In genomic region chr22:17727244-17727892, GRCh38 we compare ENCODE assay signal across 19 cellular contexts. TPM values are rescaled to one million over a fixed set of nuclear protein-coding genes. Genes with fewer than 3 reads are reported as not detected.
DNase-seq lines count a peak whose midpoint lies in the region; ATAC-seq, FAIRE-seq and TF ChIP-seq lines count a peak whose summit lies in the region.
"Had no signal": no experiment of that assay in that cellular context is flagged by ENCODE, and none has a peak within 500 bp of the region (broad histone marks: within the 10 kb centered on the region; RNA-seq: fewer than 3 reads in every experiment).

No MANE protein-coding gene starts in this region.

- peak overlapping the region; percentile 91 for H4K91ac ChIP-seq in mesenchymal stem cell (ENCODE audit: low read length)

- H3K18ac ChIP-seq in mesenchymal stem cell (ENCODE audit: low read depth in 1 of 2, low read length in 2 of 2): peak overlapping the region in 1 of 2 experiments; percentile 81

- H3K14ac ChIP-seq in mesenchymal stem cell (ENCODE audit: low read length in 2 of 2): no peak overlapping the region

- peak overlapping the region in 1 of 2 experiments; percentile 15 for H3K4ac ChIP-seq in mesenchymal stem cell (ENCODE audit: low read depth in 1 of 2, low read length in 2 of 2)

- intact Hi-C loops in heart left ventricle (cut with DNase I) (loop anchor here in 2 of 10 donors (10.0 kb wide), 1 partner anchor 173 kb away; no protein-coding TSS in a partner anchor), transverse colon (cut with DNase I; ENCODE audit: low total_unique reads) (no loop called here)
- intact Hi-C loops in activated T-helper 1 cell treated with anti-CD3 and anti-CD28 coated beads, Interleukin-12 subunit alpha, Interleukin-12 subunit beta, Interleukin-2, Interleukin-4 antibody, amounts not matched to agents 30 ng/mL and 10 ng/mL and 1 ng/mL, durations not matched to agents 14 hours and 24 hours and 36 hours (cut with micrococcal nuclease): no loop called here

- no peak overlapping the region for H3K23ac ChIP-seq in mesenchymal stem cell (ENCODE audit: low read length in 2 of 2)

- H3K36me3 Mint-ChIP-seq in activated CD8-positive, alpha-beta T cell treated with anti-CD3 and anti-CD28 coated beads, Interleukin-2, amount 10 ng/mL, durations not matched to agents 7 days and 5 days (ENCODE audit: low read depth): peaks cover 15% of the 10 kb centered on the region
- H3K36me3 Mint-ChIP-seq in activated T-helper 1 cell treated with anti-CD3 and anti-CD28 coated beads, Interleukin-12 subunit alpha, Interleukin-12 subunit beta, Interleukin-2, Interleukin-4 antibody, amounts not matched to agents 30 ng/mL and 10 ng/mL and 1 ng/mL, durations not matched to agents 14 hours and 24 hours and 36 hours (ENCODE audit: low read depth): peaks cover 16% of the 10 kb centered on the region

- H3K4me2 ChIP-seq in mesenchymal stem cell (ENCODE audit: low read length, poor library complexity, severe bottlenecking): no peak overlapping the region
- H3K4me2 ChIP-seq: neural progenitor cell had no signal

- H2AFZ ChIP-seq in mesenchymal stem cell (ENCODE audit: low read depth, low read length): no peak overlapping the region
- H2AFZ ChIP-seq: neural progenitor cell had no signal

- ATAC-seq in heart left ventricle (peak in 2 of 4 donors; percentile 1 to 2), GM21367 (IDR thresholded peaks at IDR 0.05; ENCODE audit: unreplicated experiment) (no peak)
- peak; percentile 15 for ATAC-seq in activated CD8-positive, alpha-beta T cell treated with anti-CD3 and anti-CD28 coated beads, Interleukin-2, amount 10 ng/mL, durations not matched to agents 7 days and 5 days

- no peaks in the 10 kb centered on the region for H3K27me3 Mint-ChIP-seq in activated CD8-positive, alpha-beta T cell treated with anti-CD3 and anti-CD28 coated beads, Interleukin-2, amount 10 ng/mL, durations not matched to agents 7 days and 5 days (ENCODE audit: low read depth)
- no peaks in the 10 kb centered on the region for H3K27me3 Mint-ChIP-seq in activated T-helper 1 cell treated with anti-CD3 and anti-CD28 coated beads, Interleukin-12 subunit alpha, Interleukin-12 subunit beta, Interleukin-2, Interleukin-4 antibody, amounts not matched to agents 30 ng/mL and 10 ng/mL and 1 ng/mL, durations not matched to agents 14 hours and 24 hours and 36 hours (ENCODE audit: insufficient read depth)

- H3K9me3 ChIP-seq in heart left ventricle: no peaks in the 10 kb centered on the region
- H3K9me3 ChIP-seq in right atrium auricular region: no peaks in the 10 kb centered on the region
- no peaks in the 10 kb centered on the region for H3K9me3 ChIP-seq in mesenchymal stem cell (ENCODE audit: control insufficient read depth, low read length)
- no peaks in the 10 kb centered on the region for H3K9me3 ChIP-seq in transverse colon

- H2BK120ac ChIP-seq in mesenchymal stem cell (ENCODE audit: low read depth, low read length): peak overlapping the region; percentile 6

- peak overlapping the region in 1 of 2 experiments; percentile 18 for H2BK12ac ChIP-seq in mesenchymal stem cell (ENCODE audit: low read length in 2 of 2)

- in situ Hi-C loops in transverse colon (cut with MboI; ENCODE audit: low pct_ligation_motif_present in 1 of 4, low pct_unique_long_range_greater_than_20kb in 1 of 4, low sequenced_read_pairs in 3 of 4): no loop called here

- peak overlapping the region; percentile 81 for H4K8ac ChIP-seq in mesenchymal stem cell (ENCODE audit: low read length)

- no peak overlapping the region for H3K9ac ChIP-seq in mesenchymal stem cell (ENCODE audit: low read length)
- H3K9ac ChIP-seq: neural progenitor cell had no signal

- H3K27ac Mint-ChIP-seq in activated CD8-positive, alpha-beta T cell treated with anti-CD3 and anti-CD28 coated beads, Interleukin-2, amount 10 ng/mL, durations not matched to agents 7 days and 5 days: peak overlapping the region; percentile 65
- H3K27ac Mint-ChIP-seq in activated T-helper 1 cell treated with anti-CD3 and anti-CD28 coated beads, Interleukin-12 subunit alpha, Interleukin-12 subunit beta, Interleukin-2, Interleukin-4 antibody, amounts not matched to agents 30 ng/mL and 10 ng/mL and 1 ng/mL, durations not matched to agents 14 hours and 24 hours and 36 hours: no peak overlapping the region

- H3K4me3 ChIP-seq in heart left ventricle (no peak overlapping the region), right atrium auricular region (no peak overlapping the region), mesenchymal stem cell (ENCODE audit: insufficient read depth in 1 of 2, low read depth in 1 of 2, low read length in 2 of 2) (no peak overlapping the region), transverse colon (no peak overlapping the region)
- H3K4me3 ChIP-seq: neural progenitor cell, skin epidermis had no signal

- H3K79me1 ChIP-seq in mesenchymal stem cell (replicated peaks; ENCODE audit: low read length, poor library complexity, severe bottlenecking): peaks cover 29% of the 10 kb centered on the region

- TF ChIP-seq CTCF in heart left ventricle (IDR thresholded peaks at IDR 0.05) (no peak), right atrium auricular region (IDR thresholded peaks at IDR 0.05) (no peak), transverse colon (IDR thresholded peaks at IDR 0.05) (no peak)

- H2BK5ac ChIP-seq in mesenchymal stem cell (ENCODE audit: low read depth, low read length, poor library complexity, severe bottlenecking): peak overlapping the region; percentile 80

- no peak for TF ChIP-seq EP300 in transverse colon (IDR thresholded peaks at IDR 0.05; ENCODE audit: low read depth)

- TF ChIP-seq POLR2A in heart left ventricle (IDR thresholded peaks at IDR 0.05) (no peak), transverse colon (IDR thresholded peaks at IDR 0.05) (no peak)

- no peaks in the 10 kb centered on the region for H3K9me3 Mint-ChIP-seq in activated CD8-positive, alpha-beta T cell treated with anti-CD3 and anti-CD28 coated beads, Interleukin-2, amount 10 ng/mL, durations not matched to agents 7 days and 5 days (ENCODE audit: insufficient read depth)
- no peaks in the 10 kb centered on the region for H3K9me3 Mint-ChIP-seq in activated T-helper 1 cell treated with anti-CD3 and anti-CD28 coated beads, Interleukin-12 subunit alpha, Interleukin-12 subunit beta, Interleukin-2, Interleukin-4 antibody, amounts not matched to agents 30 ng/mL and 10 ng/mL and 1 ng/mL, durations not matched to agents 14 hours and 24 hours and 36 hours
- H3K9me3 Mint-ChIP-seq: neural progenitor cell had no signal

- no peak for FAIRE-seq in GM19239 (lab: Jason Lieb, UNC)
- FAIRE-seq: bronchial epithelial cell, keratinocyte had no signal

- H3K27ac ChIP-seq in heart left ventricle: peak overlapping the region in 10 of 12 donors; percentile 69 to 93 (median 83)
- peak overlapping the region in 1 of 2 donors; percentile 80 for H3K27ac ChIP-seq in right atrium auricular region
- H3K27ac ChIP-seq in mesenchymal stem cell (ENCODE audit: low read length, poor library complexity, severe bottlenecking): peak overlapping the region; percentile 75
- H3K27ac ChIP-seq in transverse colon: peak overlapping the region; percentile 25 to 75 (median 64)
- H3K27ac ChIP-seq: neural progenitor cell, skin epidermis had no signal

- H2AK5ac ChIP-seq in mesenchymal stem cell (ENCODE audit: low read length, severe bottlenecking): peak overlapping the region; percentile 77

- WGBS in heart left ventricle, 4 donors: 85 to 93% (median 87%) methylated on average over 13 of the region's 13 CpGs
- WGBS in mesenchymal stem cell: 98% methylated on average over 13 of the region's 13 CpGs
- WGBS in transverse colon (ENCODE audit: low coverage in 1 of 2), 2 donors: 93% methylated on average over 13 of the region's 13 CpGs; no CpG with 5 or more reads in 1 of the 2 donors

- H3K4me3 Mint-ChIP-seq in activated CD8-positive, alpha-beta T cell treated with anti-CD3 and anti-CD28 coated beads, Interleukin-2, amount 10 ng/mL, durations not matched to agents 7 days and 5 days: no peak overlapping the region
- H3K4me3 Mint-ChIP-seq in activated T-helper 1 cell treated with anti-CD3 and anti-CD28 coated beads, Interleukin-12 subunit alpha, Interleukin-12 subunit beta, Interleukin-2, Interleukin-4 antibody, amounts not matched to agents 30 ng/mL and 10 ng/mL and 1 ng/mL, durations not matched to agents 14 hours and 24 hours and 36 hours: no peak overlapping the region
- H3K4me3 Mint-ChIP-seq: neural progenitor cell had no signal

- H3K27me3 ChIP-seq in heart left ventricle (no peaks in the 10 kb centered on the region), right atrium auricular region (no peaks in the 10 kb centered on the region), mesenchymal stem cell (ENCODE audit: control insufficient read depth in 1 of 2, insufficient read depth in 1 of 2, low read length in 2 of 2) (no peaks in the 10 kb centered on the region), transverse colon (no peaks in the 10 kb centered on the region)
- H3K27me3 ChIP-seq: neural progenitor cell had no signal

- no peak overlapping the region for H2BK15ac ChIP-seq in mesenchymal stem cell (ENCODE audit: low read depth, poor library complexity, severe bottlenecking)

- no peak for DNase-seq in heart left ventricle
- DNase-seq in right atrium auricular region (ENCODE audit: low spot score): no peak
- DNase-seq in activated CD8-positive, alpha-beta T cell treated with anti-CD3 and anti-CD28 coated beads, Interleukin-2, amount 10 ng/mL, durations not matched to agents 7 days and 5 days: no peak
- no peak for DNase-seq in mesenchymal stem cell
- no peak for DNase-seq in transverse colon
- DNase-seq in GM19239 (ENCODE audit: insufficient read length, low spot score): no peak
- no peak for DNase-seq in activated T-helper 1 cell treated with anti-CD3 and anti-CD28 coated beads, Interleukin-12 subunit alpha, Interleukin-12 subunit beta, Interleukin-2, Interleukin-4 antibody, amounts not matched to agents 30 ng/mL and 10 ng/mL and 1 ng/mL, durations not matched to agents 14 hours and 24 hours and 36 hours (ENCODE audit: low spot score)
- DNase-seq: activated CD4-positive, alpha-beta T cell treated with anti-CD3 and anti-CD28 coated beads, Interleukin-2, amount 50 U/mL, for 4 hours; activated gamma-delta T cell treated with Interleukin-2 at 50 U/mL for 16 hours; DMS153; glutamatergic neuron; NCI-H1930; NCI-H748 treated with DMSO at 0.1 percent for 48 hours; T-helper 9 cell had no signal

- H3K36me3 ChIP-seq in heart left ventricle: peaks cover 0 to 62% (median 54%) of the 10 kb centered on the region in 9 donors
- H3K36me3 ChIP-seq in right atrium auricular region: peaks cover 50% of the 10 kb centered on the region
- H3K36me3 ChIP-seq in mesenchymal stem cell (ENCODE audit: control insufficient read depth in 1 of 2, insufficient read depth in 2 of 2, low read depth in 1 of 2, low read length in 2 of 2): peaks cover 33 to 66% of the 10 kb centered on the region in 2 experiments
- H3K36me3 ChIP-seq in transverse colon: peaks cover 0 to 24% (median 14%) of the 10 kb centered on the region in 4 donors
- H3K36me3 ChIP-seq: neural progenitor cell had no signal

- H3K4me1 Mint-ChIP-seq in activated CD8-positive, alpha-beta T cell treated with anti-CD3 and anti-CD28 coated beads, Interleukin-2, amount 10 ng/mL, durations not matched to agents 7 days and 5 days (ENCODE audit: low read depth): peaks cover 13% of the 10 kb centered on the region
- peaks cover 10% of the 10 kb centered on the region for H3K4me1 Mint-ChIP-seq in activated T-helper 1 cell treated with anti-CD3 and anti-CD28 coated beads, Interleukin-12 subunit alpha, Interleukin-12 subunit beta, Interleukin-2, Interleukin-4 antibody, amounts not matched to agents 30 ng/mL and 10 ng/mL and 1 ng/mL, durations not matched to agents 14 hours and 24 hours and 36 hours (ENCODE audit: low read depth)
- H3K4me1 Mint-ChIP-seq: neural progenitor cell had no signal

- H3K4me1 ChIP-seq in heart left ventricle (peaks cover 0 to 40% (median 9%) of the 10 kb centered on the region in 12 donors), right atrium auricular region (peaks cover 0 to 29% of the 10 kb centered on the region in 2 donors), mesenchymal stem cell (ENCODE audit: control insufficient read depth, insufficient read depth, low read depth, low read length) (peaks cover 12% of the 10 kb centered on the region), transverse colon (peaks cover 12 to 40% (median 24%) of the 10 kb centered on the region in 4 donors)
- H3K4me1 ChIP-seq: neural progenitor cell had no signal

- CTCF ChIA-PET in activated CD8-positive, alpha-beta T cell treated with anti-CD3 and anti-CD28 coated beads, Interleukin-2, amount 10 ng/mL, durations not matched to agents 7 days and 5 days (lab: Charles Lee): interaction anchor here (1.1 kb wide), 1 partner anchor 15 kb away, joined by 7 read pairs; no protein-coding TSS in a partner anchor

- POLR2A ChIA-PET in activated CD8-positive, alpha-beta T cell treated with anti-CD3 and anti-CD28 coated beads, Interleukin-2, amount 10 ng/mL, durations not matched to agents 7 days and 5 days (lab: Charles Lee): interaction anchor here (1.1 kb wide), 1 partner anchor 88 kb away, joined by 4 read pairs; the partner anchor contains the start of gene BCL2L13

RNA-seq across cellular contexts. Expression of gene BID, which starts 46.9 kb away (rescaled TPM):
- total RNA-seq in heart left ventricle (10 to 100 TPM in 7 of 9 donors, 1 to 10 TPM in 2; 7.8 to 27.8 (median 15.8) TPM), right atrium auricular region (10 to 100 TPM; 10.5 to 14.1 TPM), transverse colon (10 to 100 TPM; 21.1 to 59.5 (median 25.5) TPM)
- polyA plus RNA-seq in heart left ventricle: 10 to 100 TPM; 24.6 to 59.2 TPM
- total RNA-seq in activated CD8-positive, alpha-beta T cell treated with anti-CD3 and anti-CD28 coated beads, Interleukin-2, amount 10 ng/mL, durations not matched to agents 7 days and 5 days: 10 to 100 TPM; 46.2 to 48.4 TPM
- polyA plus RNA-seq in mesenchymal stem cell (2013, experiment 1 of 2): 25.7 TPM
- polyA plus RNA-seq in mesenchymal stem cell (2013, experiment 2 of 2): 25.8 TPM
- total RNA-seq in activated T-helper 1 cell treated with anti-CD3 and anti-CD28 coated beads, Interleukin-12 subunit alpha, Interleukin-12 subunit beta, Interleukin-2, Interleukin-4 antibody, amounts not matched to agents 30 ng/mL and 10 ng/mL and 1 ng/mL, durations not matched to agents 14 hours and 24 hours and 36 hours: 15.4 and 17.9 TPM in 2 replicates
